21 cellular contexts compared by ENCODE assay signal in genomic region chr13:111629016-111629415, GRCh38.
DNase-seq lines count a peak whose midpoint lies in the region; ATAC-seq and TF ChIP-seq lines count a peak whose summit lies in the region.
"Had no signal": no experiment of that assay in that cellular context is flagged by ENCODE, and none has a peak within 500 bp of the region (broad histone marks: within the 10 kb centered on the region; RNA-seq: fewer than 3 reads in every experiment).

No MANE protein-coding gene starts in this region.

- H3K9me3 Mint-ChIP-seq in activated naive CD8-positive, alpha-beta T cell treated with anti-CD3 and anti-CD28 coated beads, Interleukin-2, amount 50 U/mL, for 24 hours: no peaks in the 10 kb centered on the region
- H3K9me3 Mint-ChIP-seq in activated naive CD8-positive, alpha-beta T cell treated with anti-CD3 and anti-CD28 coated beads for 36 hours: no peaks in the 10 kb centered on the region
- H3K9me3 Mint-ChIP-seq in neural crest cell (no peaks in the 10 kb centered on the region), progenitor cell of endocrine pancreas (ENCODE audit: low read depth) (no peaks in the 10 kb centered on the region)
- H3K9me3 Mint-ChIP-seq: CD8-positive, alpha-beta T cell had no signal

- H3K4me3 Mint-ChIP-seq in activated naive CD8-positive, alpha-beta T cell treated with anti-CD3 and anti-CD28 coated beads, Interleukin-2, amount 50 U/mL, for 24 hours: no peak overlapping the region
- H3K4me3 Mint-ChIP-seq in activated naive CD8-positive, alpha-beta T cell treated with anti-CD3 and anti-CD28 coated beads for 36 hours: no peak overlapping the region
- H3K4me3 Mint-ChIP-seq in neural crest cell: no peak overlapping the region
- no peak overlapping the region for H3K4me3 Mint-ChIP-seq in progenitor cell of endocrine pancreas (ENCODE audit: low read depth)
- H3K4me3 Mint-ChIP-seq: CD8-positive, alpha-beta T cell had no signal

- DNase-seq in activated naive CD8-positive, alpha-beta T cell treated with anti-CD3 and anti-CD28 coated beads, Interleukin-2, amount 50 U/mL, for 24 hours: no peak
- no peak for DNase-seq in activated naive CD8-positive, alpha-beta T cell treated with anti-CD3 and anti-CD28 coated beads for 36 hours
- no peak for DNase-seq in dorsolateral prefrontal cortex
- DNase-seq in neural crest cell (ENCODE audit: low read depth, low spot score): no peak
- no peak for DNase-seq in progenitor cell of endocrine pancreas (ENCODE audit: low spot score, unreplicated experiment)
- no peak for DNase-seq in posterior cingulate gyrus
- no peak for DNase-seq in osteoblast (ENCODE audit: insufficient read length, low spot score, missing footprints)
- DNase-seq: CD8-positive, alpha-beta T cell; DMS 273 treated with DMSO at 0.1 percent for 48 hours; DMS53; DND-41; EL; GOT3 had no signal

- TF ChIP-seq CTCF in dorsolateral prefrontal cortex (IDR thresholded peaks at IDR 0.05 in 54 of 56, conservative IDR thresholded peaks at IDR 0.05 in 2 of 56; ENCODE audit: low read depth in 1 of 56, partially characterized antibody in 56 of 56) (no peak), neural crest cell (conservative IDR thresholded peaks at IDR 0.05) (no peak), progenitor cell of endocrine pancreas (IDR thresholded peaks at IDR 0.05; ENCODE audit: unreplicated experiment) (no peak), osteoblast (IDR thresholded peaks at IDR 0.05; ENCODE audit: extremely low read depth, low read depth, low read length) (no peak)

- H3K27me3 ChIP-seq in dorsolateral prefrontal cortex (peaks cover 0 to 5% (median 0%) of the 10 kb centered on the region in 45 donors), osteoblast (ENCODE audit: insufficient read depth, low read length) (no peaks in the 10 kb centered on the region)
- H3K27me3 ChIP-seq: BLaER1 had no signal

- H3K4me3 ChIP-seq in dorsolateral prefrontal cortex (no peak overlapping the region), osteoblast (ENCODE audit: insufficient read depth, low read length) (no peak overlapping the region)
- H3K4me3 ChIP-seq: A549, BLaER1, GM12878, HAP-1 had no signal

- no peaks in the 10 kb centered on the region for H3K27me3 Mint-ChIP-seq in activated naive CD8-positive, alpha-beta T cell treated with anti-CD3 and anti-CD28 coated beads, Interleukin-2, amount 50 U/mL, for 24 hours
- peaks cover 3% of the 10 kb centered on the region for H3K27me3 Mint-ChIP-seq in activated naive CD8-positive, alpha-beta T cell treated with anti-CD3 and anti-CD28 coated beads for 36 hours
- H3K27me3 Mint-ChIP-seq in neural crest cell (ENCODE audit: low read depth) (peaks cover 2% of the 10 kb centered on the region), progenitor cell of endocrine pancreas (peaks cover 65% of the 10 kb centered on the region)
- H3K27me3 Mint-ChIP-seq: IgD-negative memory B cell had no signal

- H3K9me3 ChIP-seq in osteoblast (ENCODE audit: low read depth, low read length): no peaks in the 10 kb centered on the region
- H3K9me3 ChIP-seq: A549, BLaER1, HAP-1 had no signal

- H3K4me1 Mint-ChIP-seq in activated naive CD8-positive, alpha-beta T cell treated with anti-CD3 and anti-CD28 coated beads, Interleukin-2, amount 50 U/mL, for 24 hours: no peaks in the 10 kb centered on the region
- no peaks in the 10 kb centered on the region for H3K4me1 Mint-ChIP-seq in activated naive CD8-positive, alpha-beta T cell treated with anti-CD3 and anti-CD28 coated beads for 36 hours
- H3K4me1 Mint-ChIP-seq in neural crest cell: peaks cover 16% of the 10 kb centered on the region
- H3K4me1 Mint-ChIP-seq in progenitor cell of endocrine pancreas (ENCODE audit: low read depth): peaks cover 6% of the 10 kb centered on the region
- H3K4me1 Mint-ChIP-seq: IgD-negative memory B cell had no signal

- no peaks in the 10 kb centered on the region for H3K36me3 Mint-ChIP-seq in activated naive CD8-positive, alpha-beta T cell treated with anti-CD3 and anti-CD28 coated beads, Interleukin-2, amount 50 U/mL, for 24 hours (ENCODE audit: low read depth)
- no peaks in the 10 kb centered on the region for H3K36me3 Mint-ChIP-seq in activated naive CD8-positive, alpha-beta T cell treated with anti-CD3 and anti-CD28 coated beads for 36 hours
- H3K36me3 Mint-ChIP-seq in neural crest cell (ENCODE audit: low read depth) (no peaks in the 10 kb centered on the region), progenitor cell of endocrine pancreas (ENCODE audit: insufficient read depth) (no peaks in the 10 kb centered on the region)
- H3K36me3 Mint-ChIP-seq: CD8-positive, alpha-beta T cell; IgD-negative memory B cell had no signal

- intact Hi-C loops in dorsolateral prefrontal cortex (cut with DNase I): no loop called here
- intact Hi-C loops in posterior cingulate gyrus (cut with DNase I): no loop called here

- no peaks in the 10 kb centered on the region for H4K20me1 ChIP-seq in osteoblast (ENCODE audit: insufficient read depth, low read length)
- H4K20me1 ChIP-seq: BLaER1 had no signal

- ATAC-seq in activated naive CD8-positive, alpha-beta T cell treated with anti-CD3 and anti-CD28 coated beads, Interleukin-2, amount 50 U/mL, for 24 hours: no peak
- ATAC-seq: A549; CD8-positive, alpha-beta T cell; GM12878; HepG2 had no signal

- no peaks in the 10 kb centered on the region for H3K4me1 ChIP-seq in osteoblast (ENCODE audit: insufficient read depth, low read length)
- H3K4me1 ChIP-seq: A549, HAP-1 had no signal

- H2AFZ ChIP-seq in osteoblast (ENCODE audit: low read length): no peak overlapping the region

- no peaks in the 10 kb centered on the region for H3K36me3 ChIP-seq in osteoblast (ENCODE audit: insufficient read depth, low read length)
- H3K36me3 ChIP-seq: BLaER1, HAP-1 had no signal

- H3K27ac ChIP-seq in dorsolateral prefrontal cortex (peak overlapping the region in 38 of 59 donors; percentile 15 to 92 (median 70)), temporal lobe (ENCODE audit: low read depth, low read length) (peak overlapping the region; percentile 80), osteoblast (ENCODE audit: low read depth, low read length) (no peak overlapping the region)
- H3K27ac ChIP-seq: 22Rv1, A549, BLaER1 had no signal

- H3K27ac Mint-ChIP-seq in activated naive CD8-positive, alpha-beta T cell treated with anti-CD3 and anti-CD28 coated beads, Interleukin-2, amount 50 U/mL, for 24 hours: peak overlapping the region; percentile 35
- no peak overlapping the region for H3K27ac Mint-ChIP-seq in activated naive CD8-positive, alpha-beta T cell treated with anti-CD3 and anti-CD28 coated beads for 36 hours
- peak overlapping the region; percentile 73 for H3K27ac Mint-ChIP-seq in neural crest cell (ENCODE audit: unreplicated experiment)
- no peak overlapping the region for H3K27ac Mint-ChIP-seq in progenitor cell of endocrine pancreas
- H3K27ac Mint-ChIP-seq: CD8-positive, alpha-beta T cell; IgD-negative memory B cell had no signal

- H3K4me2 ChIP-seq in osteoblast (ENCODE audit: insufficient read depth, low read length): no peak overlapping the region
- H3K4me2 ChIP-seq: A549, BLaER1 had no signal

- no peaks in the 10 kb centered on the region for H3K79me2 ChIP-seq in osteoblast (ENCODE audit: insufficient read depth, low read length)

Comparison
In these comparisons a context has a peak if more than half of its experiments do, and no peak if none do; other contexts are left out.
1. H3K27ac Mint-ChIP-seq: peak in activated naive CD8-positive, alpha-beta T cell treated with anti-CD3 and anti-CD28 coated beads, Interleukin-2, amount 50 U/mL, for 24 hours (single experiment) and neural crest cell (single experiment); none in activated naive CD8-positive, alpha-beta T cell treated with anti-CD3 and anti-CD28 coated beads for 36 hours (single experiment) and progenitor cell of endocrine pancreas (single experiment).